Comparison of ENCODE assay signal across 1 cellular context in genomic region chr1:150621497-150622113, GRCh38.
TF ChIP-seq lines count a peak whose summit lies in the region.

No MANE protein-coding gene starts in this region.

TF ChIP-seq in endothelial cell of umbilical vein, 7 proteins besides CTCF, POLR2A, EP300 and RAD21 (continued from another document):
- no peak for TF ChIP-seq EZH2 (IDR thresholded peaks at IDR 0.05; ENCODE audit: borderline replicate concordance, low read depth, low read length, severe bottlenecking)
